Comparison of ENCODE assay signal across 8 cellular contexts in genomic region chr12:103955811-103956514, GRCh38. TPM values are rescaled to one million over a fixed set of nuclear protein-coding genes. Genes with fewer than 3 reads are reported as not detected.
A peak's percentile ranks its signal among the peaks of the same experiment; 100 is the strongest.
DNase-seq lines count a peak whose midpoint lies in the region; ATAC-seq lines count a peak whose summit lies in the region.

No MANE protein-coding gene starts in this region.

- peak overlapping the region; percentile 94 for H3K4me3 ChIP-seq in iPS-18c (ENCODE audit: insufficient read depth, low read depth, low read length)

- DNase-seq in activated CD8-positive, alpha-beta memory T cell treated with anti-CD3 and anti-CD28 coated beads, Interleukin-2, amount 10 ng/mL, durations not matched to agents 7 days and 5 days = no peak
- DNase-seq in activated CD8-positive, alpha-beta memory T cell treated with anti-CD3 and anti-CD28 coated beads, Interleukin-2, amount 50 U/mL, for 48 hours = no peak
- DNase-seq in activated naive CD4-positive, alpha-beta T cell treated with anti-CD3 and anti-CD28 coated beads, Interleukin-2, amount 50 U/mL, for 72 hours (ENCODE audit: low spot score in 2 of 2) = no peak

- H3K27me3 Mint-ChIP-seq in activated CD8-positive, alpha-beta memory T cell treated with anti-CD3 and anti-CD28 coated beads, Interleukin-2, amount 10 ng/mL, durations not matched to agents 7 days and 5 days = no peaks in the 10 kb centered on the region
- no peaks in the 10 kb centered on the region for H3K27me3 Mint-ChIP-seq in stimulated activated memory B cell treated with anti-CD40 and anti-IgM and Interleukin-4, amounts not matched to agents 10 μg/mL and 1 μg/mL and 100 μg/mL, for 72 hours

- peak overlapping the region; percentile 95 for H3K27ac Mint-ChIP-seq in activated CD8-positive, alpha-beta memory T cell treated with anti-CD3 and anti-CD28 coated beads, Interleukin-2, amount 10 ng/mL, durations not matched to agents 7 days and 5 days
- H3K27ac Mint-ChIP-seq in activated naive CD4-positive, alpha-beta T cell treated with anti-CD3 and anti-CD28 coated beads, Interleukin-2, amount 50 U/mL, for 72 hours = peak overlapping the region; percentile 90 to 98
- H3K27ac Mint-ChIP-seq in stimulated activated memory B cell treated with anti-CD40 and anti-IgM and Interleukin-4, amounts not matched to agents 10 μg/mL and 1 μg/mL and 100 μg/mL, for 72 hours = peak overlapping the region; percentile 97

- no peaks in the 10 kb centered on the region for H3K9me3 Mint-ChIP-seq in activated CD8-positive, alpha-beta memory T cell treated with anti-CD3 and anti-CD28 coated beads, Interleukin-2, amount 10 ng/mL, durations not matched to agents 7 days and 5 days (ENCODE audit: low read depth)
- no peaks in the 10 kb centered on the region for H3K9me3 Mint-ChIP-seq in activated naive CD4-positive, alpha-beta T cell treated with anti-CD3 and anti-CD28 coated beads, Interleukin-2, amount 50 U/mL, for 72 hours
- no peaks in the 10 kb centered on the region for H3K9me3 Mint-ChIP-seq in stimulated activated memory B cell treated with anti-CD40 and anti-IgM and Interleukin-4, amounts not matched to agents 10 μg/mL and 1 μg/mL and 100 μg/mL, for 72 hours

- H3K4me3 Mint-ChIP-seq in activated CD8-positive, alpha-beta memory T cell treated with anti-CD3 and anti-CD28 coated beads, Interleukin-2, amount 10 ng/mL, durations not matched to agents 7 days and 5 days = peak overlapping the region; percentile 97
- peak overlapping the region; percentile 99 for H3K4me3 Mint-ChIP-seq in stimulated activated memory B cell treated with anti-CD40 and anti-IgM and Interleukin-4, amounts not matched to agents 10 μg/mL and 1 μg/mL and 100 μg/mL, for 72 hours

- peaks cover 31% of the 10 kb centered on the region for H3K36me3 Mint-ChIP-seq in activated CD8-positive, alpha-beta memory T cell treated with anti-CD3 and anti-CD28 coated beads, Interleukin-2, amount 10 ng/mL, durations not matched to agents 7 days and 5 days
- H3K36me3 Mint-ChIP-seq in activated naive CD4-positive, alpha-beta T cell treated with anti-CD3 and anti-CD28 coated beads, Interleukin-2, amount 50 U/mL, for 72 hours = peaks cover 27 to 30% of the 10 kb centered on the region in 2 donors
- H3K36me3 Mint-ChIP-seq in stimulated activated memory B cell treated with anti-CD40 and anti-IgM and Interleukin-4, amounts not matched to agents 10 μg/mL and 1 μg/mL and 100 μg/mL, for 72 hours = peaks cover 18% of the 10 kb centered on the region

- peaks cover 47% of the 10 kb centered on the region for H3K4me1 Mint-ChIP-seq in activated CD8-positive, alpha-beta memory T cell treated with anti-CD3 and anti-CD28 coated beads, Interleukin-2, amount 10 ng/mL, durations not matched to agents 7 days and 5 days
- H3K4me1 Mint-ChIP-seq in stimulated activated memory B cell treated with anti-CD40 and anti-IgM and Interleukin-4, amounts not matched to agents 10 μg/mL and 1 μg/mL and 100 μg/mL, for 72 hours = peaks cover 29% of the 10 kb centered on the region

- ATAC-seq in activated CD8-positive, alpha-beta memory T cell treated with anti-CD3 and anti-CD28 coated beads, Interleukin-2, amount 10 ng/mL, durations not matched to agents 7 days and 5 days = no peak
- no peak for ATAC-seq in activated naive CD4-positive, alpha-beta T cell treated with anti-CD3 and anti-CD28 coated beads, Interleukin-2, amount 50 U/mL, for 72 hours
- ATAC-seq in stimulated activated memory B cell treated with anti-CD40 and anti-IgM and Interleukin-4, amounts not matched to agents 10 μg/mL and 1 μg/mL and 100 μg/mL, for 72 hours = no peak
- no peak for ATAC-seq in HG03432 (IDR thresholded peaks at IDR 0.05; ENCODE audit: unreplicated experiment)
- no peak for ATAC-seq in GM21367 (IDR thresholded peaks at IDR 0.05; ENCODE audit: unreplicated experiment)
- no peak for ATAC-seq in GM19324 (IDR thresholded peaks at IDR 0.05; ENCODE audit: low FRiP score, unreplicated experiment)

- no peaks in the 10 kb centered on the region for H3K9me3 ChIP-seq in iPS-18c (ENCODE audit: control insufficient read depth, insufficient read depth, low read length)

- CTCF ChIA-PET in activated CD8-positive, alpha-beta memory T cell treated with anti-CD3 and anti-CD28 coated beads, Interleukin-2, amount 10 ng/mL, durations not matched to agents 7 days and 5 days (lab: Charles Lee) = interaction anchor here (0.7 to 4.4 kb wide), 10 partner anchors 10 to 287 kb away, joined by 3 to 32 read pairs (median 3); partner anchors contain the start of genes HSP90B1 and TDG

RNA-seq across cellular contexts. Expression of gene TDG, which starts 9.7 kb away (rescaled TPM):
- total RNA-seq in activated CD8-positive, alpha-beta memory T cell treated with anti-CD3 and anti-CD28 coated beads, Interleukin-2, amount 10 ng/mL, durations not matched to agents 7 days and 5 days = 10 to 100 TPM; 29.4 to 46.5 TPM
- total RNA-seq in activated naive CD4-positive, alpha-beta T cell treated with anti-CD3 and anti-CD28 coated beads, Interleukin-2, amount 50 U/mL, for 72 hours = 10 to 100 TPM; 34.4 to 48.5 TPM

RNA-seq across cellular contexts. Expression of gene HSP90B1, which starts 25.8 kb away (rescaled TPM):
- 100 to 1,000 TPM; 324 to 489 TPM for total RNA-seq in activated CD8-positive, alpha-beta memory T cell treated with anti-CD3 and anti-CD28 coated beads, Interleukin-2, amount 10 ng/mL, durations not matched to agents 7 days and 5 days
- 100 to 1,000 TPM; 285 to 376 TPM for total RNA-seq in activated naive CD4-positive, alpha-beta T cell treated with anti-CD3 and anti-CD28 coated beads, Interleukin-2, amount 50 U/mL, for 72 hours
